1 cellular context compared by ENCODE assay signal in the genomic region with DNA sequence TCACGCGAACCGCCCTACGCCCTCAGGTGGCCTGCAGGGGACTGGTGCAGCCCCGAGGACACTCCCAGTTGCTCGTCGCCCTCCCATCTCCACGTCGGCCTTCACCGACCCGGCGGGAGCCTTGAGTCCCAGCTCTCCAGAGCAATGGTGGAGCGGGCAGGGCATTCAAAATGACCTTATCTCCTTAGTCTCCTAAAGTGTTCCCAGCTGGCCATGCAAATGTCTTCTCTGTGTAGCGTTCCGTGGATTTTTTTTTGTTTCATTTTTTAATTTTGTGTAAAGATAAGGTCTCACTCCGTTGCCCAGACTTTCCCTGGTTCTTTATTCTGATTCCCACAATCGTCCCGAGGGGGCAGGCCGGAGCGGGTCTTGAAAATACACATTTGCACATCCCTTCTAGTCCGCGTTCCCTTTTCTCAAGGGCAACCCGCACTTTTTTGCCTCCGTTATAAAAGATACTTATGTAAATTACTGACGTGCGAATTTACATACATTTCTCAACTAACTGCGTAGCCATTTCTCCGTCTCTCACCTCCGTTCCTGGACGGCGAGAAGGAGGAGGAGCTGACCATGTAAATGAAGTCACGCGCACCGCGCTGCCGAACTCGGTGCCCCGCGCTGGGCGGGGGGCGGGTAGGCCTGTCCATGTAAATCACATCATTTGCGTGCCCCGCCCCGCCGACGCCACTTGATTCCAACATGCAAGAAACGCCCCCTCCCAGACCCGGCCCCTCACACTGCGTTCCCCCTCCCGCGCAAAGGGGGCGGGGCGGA.
TF ChIP-seq lines count a peak whose summit lies in the region.

No MANE protein-coding gene starts in this region.

TF ChIP-seq in A549, 52 proteins besides CTCF, POLR2A, EP300 and RAD21 (continued from another document):
- TF ChIP-seq FOSL2 (IDR thresholded peaks at IDR 0.05) (no peak), FOSL2 (CRISPR knock-in tag; IDR thresholded peaks at IDR 0.05) (no peak), NFE2L2 (conservative IDR thresholded peaks at IDR 0.05; ENCODE audit: low read length) (no peak), RFX5 (IDR thresholded peaks at IDR 0.05) (peak; percentile 79; the same call in 1 of the 2 replicates), MYC (IDR thresholded peaks at IDR 0.05; ENCODE audit: borderline replicate concordance, low read length) (peak; percentile 77; the same call in 1 of the 2 replicates), SMC3 (IDR thresholded peaks at IDR 0.05) (peak; percentile 46; the same call in 1 of the 3 replicates), ZNF302 (CRISPR knock-in tag; IDR thresholded peaks at IDR 0.05) (no peak), CHD2 (IDR thresholded peaks at IDR 0.05; ENCODE audit: low read length, partially characterized antibody) (no peak), CBX8 (IDR thresholded peaks at IDR 0.05) (no peak), ZSCAN20 (CRISPR knock-in tag; IDR thresholded peaks at IDR 0.05) (no peak), MAZ (IDR thresholded peaks at IDR 0.05; ENCODE audit: borderline replicate concordance, low read depth, low read length) (peak; percentile 97), PHF8 (IDR thresholded peaks at IDR 0.05; ENCODE audit: borderline replicate concordance, low read depth) (peak; percentile 58), GATA3 (IDR thresholded peaks at IDR 0.05; ENCODE audit: borderline replicate concordance) (0 out of 2 replicates have a peak, but pooled peaks have one; percentile 0), NPAS2 (CRISPR knock-in tag; IDR thresholded peaks at IDR 0.05; ENCODE audit: borderline replicate concordance) (no peak), HEYL (CRISPR knock-in tag; IDR thresholded peaks at IDR 0.05) (no peak), JUNB (IDR thresholded peaks at IDR 0.05) (no peak), RNF2 (IDR thresholded peaks at IDR 0.05; ENCODE audit: borderline replicate concordance, low read depth) (no peak), BHLHE40 (IDR thresholded peaks at IDR 0.05; ENCODE audit: low read depth, low read length) (peak; percentile 16; the same call in 1 of the 2 replicates), ZC3H11A (IDR thresholded peaks at IDR 0.05) (peak; percentile 3; the same call in 1 of the 2 replicates)
- TF ChIP-seq, protein P1, sequence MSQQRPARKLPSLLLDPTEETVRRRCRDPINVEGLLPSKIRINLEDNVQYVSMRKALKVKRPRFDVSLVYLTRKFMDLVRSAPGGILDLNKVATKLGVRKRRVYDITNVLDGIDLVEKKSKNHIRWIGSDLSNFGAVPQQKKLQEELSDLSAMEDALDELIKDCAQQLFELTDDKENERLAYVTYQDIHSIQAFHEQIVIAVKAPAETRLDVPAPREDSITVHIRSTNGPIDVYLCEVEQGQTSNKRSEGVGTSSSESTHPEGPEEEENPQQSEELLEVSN (IDR thresholded peaks at IDR 0.05; ENCODE audit: borderline replicate concordance, low read depth) = peak; percentile 17; the same call in 1 of the 2 replicates
- TF ChIP-seq, protein P2, sequence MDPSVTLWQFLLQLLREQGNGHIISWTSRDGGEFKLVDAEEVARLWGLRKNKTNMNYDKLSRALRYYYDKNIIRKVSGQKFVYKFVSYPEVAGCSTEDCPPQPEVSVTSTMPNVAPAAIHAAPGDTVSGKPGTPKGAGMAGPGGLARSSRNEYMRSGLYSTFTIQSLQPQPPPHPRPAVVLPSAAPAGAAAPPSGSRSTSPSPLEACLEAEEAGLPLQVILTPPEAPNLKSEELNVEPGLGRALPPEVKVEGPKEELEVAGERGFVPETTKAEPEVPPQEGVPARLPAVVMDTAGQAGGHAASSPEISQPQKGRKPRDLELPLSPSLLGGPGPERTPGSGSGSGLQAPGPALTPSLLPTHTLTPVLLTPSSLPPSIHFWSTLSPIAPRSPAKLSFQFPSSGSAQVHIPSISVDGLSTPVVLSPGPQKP (IDR thresholded peaks at IDR 0.05; ENCODE audit: low read depth, low read length) = no peak
- TF ChIP-seq, protein P3, sequence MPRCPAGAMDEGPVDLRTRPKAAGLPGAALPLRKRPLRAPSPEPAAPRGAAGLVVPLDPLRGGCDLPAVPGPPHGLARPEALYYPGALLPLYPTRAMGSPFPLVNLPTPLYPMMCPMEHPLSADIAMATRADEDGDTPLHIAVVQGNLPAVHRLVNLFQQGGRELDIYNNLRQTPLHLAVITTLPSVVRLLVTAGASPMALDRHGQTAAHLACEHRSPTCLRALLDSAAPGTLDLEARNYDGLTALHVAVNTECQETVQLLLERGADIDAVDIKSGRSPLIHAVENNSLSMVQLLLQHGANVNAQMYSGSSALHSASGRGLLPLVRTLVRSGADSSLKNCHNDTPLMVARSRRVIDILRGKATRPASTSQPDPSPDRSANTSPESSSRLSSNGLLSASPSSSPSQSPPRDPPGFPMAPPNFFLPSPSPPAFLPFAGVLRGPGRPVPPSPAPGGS (IDR thresholded peaks at IDR 0.05) = peak; percentile 15; the same call in 1 of the 3 replicates
- TF ChIP-seq, protein P4, sequence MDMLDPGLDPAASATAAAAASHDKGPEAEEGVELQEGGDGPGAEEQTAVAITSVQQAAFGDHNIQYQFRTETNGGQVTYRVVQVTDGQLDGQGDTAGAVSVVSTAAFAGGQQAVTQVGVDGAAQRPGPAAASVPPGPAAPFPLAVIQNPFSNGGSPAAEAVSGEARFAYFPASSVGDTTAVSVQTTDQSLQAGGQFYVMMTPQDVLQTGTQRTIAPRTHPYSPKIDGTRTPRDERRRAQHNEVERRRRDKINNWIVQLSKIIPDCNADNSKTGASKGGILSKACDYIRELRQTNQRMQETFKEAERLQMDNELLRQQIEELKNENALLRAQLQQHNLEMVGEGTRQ (IDR thresholded peaks at IDR 0.05) = peak; percentile 83
- TF ChIP-seq, protein P5, sequence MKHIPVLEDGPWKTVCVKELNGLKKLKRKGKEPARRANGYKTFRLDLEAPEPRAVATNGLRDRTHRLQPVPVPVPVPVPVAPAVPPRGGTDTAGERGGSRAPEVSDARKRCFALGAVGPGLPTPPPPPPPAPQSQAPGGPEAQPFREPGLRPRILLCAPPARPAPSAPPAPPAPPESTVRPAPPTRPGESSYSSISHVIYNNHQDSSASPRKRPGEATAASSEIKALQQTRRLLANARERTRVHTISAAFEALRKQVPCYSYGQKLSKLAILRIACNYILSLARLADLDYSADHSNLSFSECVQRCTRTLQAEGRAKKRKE (CRISPR knock-in tag; IDR thresholded peaks at IDR 0.05; ENCODE audit: low read depth) = no peak
- TF ChIP-seq, protein P6, sequence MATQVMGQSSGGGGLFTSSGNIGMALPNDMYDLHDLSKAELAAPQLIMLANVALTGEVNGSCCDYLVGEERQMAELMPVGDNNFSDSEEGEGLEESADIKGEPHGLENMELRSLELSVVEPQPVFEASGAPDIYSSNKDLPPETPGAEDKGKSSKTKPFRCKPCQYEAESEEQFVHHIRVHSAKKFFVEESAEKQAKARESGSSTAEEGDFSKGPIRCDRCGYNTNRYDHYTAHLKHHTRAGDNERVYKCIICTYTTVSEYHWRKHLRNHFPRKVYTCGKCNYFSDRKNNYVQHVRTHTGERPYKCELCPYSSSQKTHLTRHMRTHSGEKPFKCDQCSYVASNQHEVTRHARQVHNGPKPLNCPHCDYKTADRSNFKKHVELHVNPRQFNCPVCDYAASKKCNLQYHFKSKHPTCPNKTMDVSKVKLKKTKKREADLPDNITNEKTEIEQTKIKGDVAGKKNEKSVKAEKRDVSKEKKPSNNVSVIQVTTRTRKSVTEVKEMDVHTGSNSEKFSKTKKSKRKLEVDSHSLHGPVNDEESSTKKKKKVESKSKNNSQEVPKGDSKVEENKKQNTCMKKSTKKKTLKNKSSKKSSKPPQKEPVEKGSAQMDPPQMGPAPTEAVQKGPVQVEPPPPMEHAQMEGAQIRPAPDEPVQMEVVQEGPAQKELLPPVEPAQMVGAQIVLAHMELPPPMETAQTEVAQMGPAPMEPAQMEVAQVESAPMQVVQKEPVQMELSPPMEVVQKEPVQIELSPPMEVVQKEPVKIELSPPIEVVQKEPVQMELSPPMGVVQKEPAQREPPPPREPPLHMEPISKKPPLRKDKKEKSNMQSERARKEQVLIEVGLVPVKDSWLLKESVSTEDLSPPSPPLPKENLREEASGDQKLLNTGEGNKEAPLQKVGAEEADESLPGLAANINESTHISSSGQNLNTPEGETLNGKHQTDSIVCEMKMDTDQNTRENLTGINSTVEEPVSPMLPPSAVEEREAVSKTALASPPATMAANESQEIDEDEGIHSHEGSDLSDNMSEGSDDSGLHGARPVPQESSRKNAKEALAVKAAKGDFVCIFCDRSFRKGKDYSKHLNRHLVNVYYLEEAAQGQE (IDR thresholded peaks at IDR 0.05) = no peak
- TF ChIP-seq, protein P7, sequence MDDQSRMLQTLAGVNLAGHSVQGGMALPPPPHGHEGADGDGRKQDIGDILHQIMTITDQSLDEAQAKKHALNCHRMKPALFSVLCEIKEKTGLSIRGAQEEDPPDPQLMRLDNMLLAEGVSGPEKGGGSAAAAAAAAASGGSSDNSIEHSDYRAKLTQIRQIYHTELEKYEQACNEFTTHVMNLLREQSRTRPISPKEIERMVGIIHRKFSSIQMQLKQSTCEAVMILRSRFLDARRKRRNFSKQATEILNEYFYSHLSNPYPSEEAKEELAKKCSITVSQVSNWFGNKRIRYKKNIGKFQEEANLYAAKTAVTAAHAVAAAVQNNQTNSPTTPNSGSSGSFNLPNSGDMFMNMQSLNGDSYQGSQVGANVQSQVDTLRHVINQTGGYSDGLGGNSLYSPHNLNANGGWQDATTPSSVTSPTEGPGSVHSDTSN (IDR thresholded peaks at IDR 0.05) = peak; percentile 64; the same call in 1 of the 2 replicates
